21 cellular contexts compared by ENCODE assay signal in the genomic region with DNA sequence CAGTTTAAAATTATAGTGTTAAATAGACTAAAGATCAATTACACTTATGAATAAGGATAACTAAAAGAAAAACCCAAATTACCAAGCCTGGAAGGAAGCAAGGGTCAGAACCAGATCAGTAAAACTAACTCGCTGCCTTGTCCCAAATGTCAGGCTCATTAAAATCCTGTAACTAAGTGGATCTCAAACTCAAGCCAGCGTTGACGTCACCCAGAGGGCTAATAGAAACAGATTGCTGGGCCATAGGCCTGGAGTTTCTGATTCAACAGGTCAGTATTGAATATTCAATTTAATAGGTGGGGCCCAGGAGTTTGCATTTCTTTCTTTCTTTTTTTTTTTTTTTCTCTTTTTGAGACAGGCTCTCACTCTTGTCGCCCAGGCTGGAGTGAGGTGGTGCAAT.
DNase-seq lines count a peak whose midpoint lies in the region; ATAC-seq and TF ChIP-seq lines count a peak whose summit lies in the region.
"Had no signal": no experiment of that assay in that cellular context is flagged by ENCODE, and none has a peak within 500 bp of the region (broad histone marks: within the 10 kb centered on the region; RNA-seq: fewer than 3 reads in every experiment).

No MANE protein-coding gene starts in this region.

- H3K27ac ChIP-seq in right atrium auricular region, result no peak overlapping the region
- H3K27ac ChIP-seq: 22Rv1; BLaER1 treated with 17β-estradiol and CSF1 and Interleukin-3, amounts not matched to agents 10 nM and 100 nM had no signal

- peaks cover 0 to 9% of the 10 kb centered on the region in 2 donors for H3K9me3 ChIP-seq in right atrium auricular region
- H3K9me3 ChIP-seq: BE2C, HAP-1 had no signal

- H3K9me3 Mint-ChIP-seq in osteocyte (ENCODE audit: unreplicated experiment), result peaks cover 8% of the 10 kb centered on the region
- H3K9me3 Mint-ChIP-seq: CD4-positive, alpha-beta T cell had no signal

- no peak overlapping the region for H3K4me3 ChIP-seq in right atrium auricular region
- H3K4me3 ChIP-seq: BLaER1 treated with 17β-estradiol and CSF1 and Interleukin-3, amounts not matched to agents 10 nM and 100 nM; HAP-1 had no signal

- H3K4me1 ChIP-seq in right atrium auricular region, result no peaks in the 10 kb centered on the region
- H3K4me1 ChIP-seq: BE2C; BLaER1 treated with 17β-estradiol and CSF1 and Interleukin-3, amounts not matched to agents 10 nM and 100 nM; HAP-1 had no signal

- H3K27me3 Mint-ChIP-seq in osteocyte (ENCODE audit: unreplicated experiment), result no peaks in the 10 kb centered on the region
- H3K27me3 Mint-ChIP-seq: CD4-positive, alpha-beta T cell; CD8-positive, alpha-beta memory T cell had no signal

- no peak overlapping the region for H3K27ac Mint-ChIP-seq in osteocyte (ENCODE audit: unreplicated experiment)
- H3K27ac Mint-ChIP-seq: CD14-positive monocyte; CD4-positive, alpha-beta T cell; CD8-positive, alpha-beta memory T cell; HFFc6 had no signal

- no peaks in the 10 kb centered on the region for H3K36me3 ChIP-seq in right atrium auricular region
- H3K36me3 ChIP-seq: BE2C; BLaER1 treated with 17β-estradiol and CSF1 and Interleukin-3, amounts not matched to agents 10 nM and 100 nM; HAP-1 had no signal

- TF ChIP-seq CTCF in right atrium auricular region (IDR thresholded peaks at IDR 0.05) (no peak), osteocyte (IDR thresholded peaks at IDR 0.05) (no peak)

- DNase-seq in right atrium auricular region (ENCODE audit: low spot score), result peak; percentile 7
- no peak for DNase-seq in left cardiac atrium
- DNase-seq in NCI-H82 (lab: John Stamatoyannopoulos, UW), result peak; percentile 70
- DNase-seq in ecto neural progenitor cell (ENCODE audit: low spot score), result peak; percentile 4
- peak; percentile 36 for DNase-seq in osteocyte (ENCODE audit: extremely low spot score, unreplicated experiment)
- no peak for DNase-seq in dedifferentiated amniotic fluid mesenchymal stem cell (ENCODE audit: extremely low spot score)
- DNase-seq in SHP77 treated with DMSO at 0.1 percent for 48 hours (lab: John Stamatoyannopoulos, UW), result no peak
- DNase-seq: ACHN; AML-193; BE2C; CD4-positive, alpha-beta T cell; CD8-positive, alpha-beta memory T cell; DMS53; DMS79 treated with DMSO at 0.1 percent for 48 hours; GOT3; HFFc6 had no signal

- no peak for ATAC-seq in left cardiac atrium
- no peak for ATAC-seq in HG03342 (IDR thresholded peaks at IDR 0.05; ENCODE audit: unreplicated experiment)

- H3K27me3 ChIP-seq in right atrium auricular region, result no peaks in the 10 kb centered on the region
- H3K27me3 ChIP-seq: BE2C; BLaER1 treated with 17β-estradiol and CSF1 and Interleukin-3, amounts not matched to agents 10 nM and 100 nM had no signal

- H3K4me1 Mint-ChIP-seq in osteocyte (ENCODE audit: unreplicated experiment), result no peaks in the 10 kb centered on the region
- H3K4me1 Mint-ChIP-seq: CD14-positive monocyte; CD8-positive, alpha-beta memory T cell had no signal

- H3K4me3 Mint-ChIP-seq in osteocyte (ENCODE audit: unreplicated experiment), result no peak overlapping the region
- H3K4me3 Mint-ChIP-seq: CD14-positive monocyte; CD4-positive, alpha-beta T cell; CD8-positive, alpha-beta memory T cell; HFFc6 had no signal

- H3K36me3 Mint-ChIP-seq in osteocyte (ENCODE audit: unreplicated experiment), result no peaks in the 10 kb centered on the region
- H3K36me3 Mint-ChIP-seq: CD14-positive monocyte; CD8-positive, alpha-beta memory T cell had no signal

- intact Hi-C loops in left cardiac atrium (cut with DNase I), result no loop called here

Comparison
In these comparisons a context has a peak if more than half of its experiments do, and no peak if none do; other contexts are left out.
1. DNase-seq: peak in right atrium auricular region (single experiment), NCI-H82 (single experiment), ecto neural progenitor cell (single experiment) and osteocyte (single experiment); none in left cardiac atrium (single experiment), dedifferentiated amniotic fluid mesenchymal stem cell (single experiment) and SHP77 treated with DMSO at 0.1 percent for 48 hours (single experiment).